23 cellular contexts compared by ENCODE assay signal in the genomic region with DNA sequence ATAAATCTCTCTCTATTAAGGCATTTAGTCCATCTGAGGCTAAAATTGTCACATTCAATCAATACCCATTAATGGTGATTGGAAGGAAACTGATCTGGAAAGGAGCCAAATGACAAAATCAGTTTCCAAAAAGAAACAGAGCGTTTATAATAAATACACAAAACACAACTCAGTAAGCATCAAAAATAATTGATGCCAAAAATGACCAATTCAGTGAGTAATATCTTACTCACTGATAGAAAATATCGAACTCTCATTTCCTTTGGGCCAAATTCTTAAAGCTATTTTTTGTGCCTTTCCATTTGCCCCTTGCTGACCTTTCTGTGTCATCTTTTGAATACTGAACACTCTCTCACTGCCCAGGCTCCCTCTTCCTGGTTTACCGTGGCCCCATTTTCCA. TPM values are rescaled to one million over a fixed set of nuclear protein-coding genes. Genes with fewer than 3 reads are reported as not detected.
DNase-seq lines count a peak whose midpoint lies in the region; ATAC-seq, FAIRE-seq and TF ChIP-seq lines count a peak whose summit lies in the region.
"Had no signal": no experiment of that assay in that cellular context is flagged by ENCODE, and none has a peak within 500 bp of the region (broad histone marks: within the 10 kb centered on the region; RNA-seq: fewer than 3 reads in every experiment).

No MANE protein-coding gene starts in this region.

- H3K4me2 ChIP-seq in GM12878 (ENCODE audit: control insufficient read depth, insufficient read depth) (no peak overlapping the region), hepatocyte (no peak overlapping the region)

- in situ Hi-C loops in GM12878 (cut with MboI), result no loop called here

- DNase-seq in MCF 10A (ENCODE audit: unreplicated experiment), result no peak
- DNase-seq in breast epithelium (ENCODE audit: low spot score in 2 of 2), result no peak
- no peak for DNase-seq in GM12878 (ENCODE audit: low read depth, low spot score)
- DNase-seq in hepatocyte (ENCODE audit: low spot score), result no peak
- DNase-seq in H4 (ENCODE audit: low spot score), result no peak
- no peak for DNase-seq in NCI-H2196 (lab: John Stamatoyannopoulos, UW; ENCODE audit: unreplicated experiment)
- DNase-seq: activated CD4-positive, CD25-positive, alpha-beta regulatory T cell; activated naive CD8-positive, alpha-beta T cell treated with anti-CD3 and anti-CD28 coated beads, Interleukin-2, amount 50 U/mL, for 24 hours; effector CD4-positive, alpha-beta T cell; GF-D8; hippocampal formation; mesendoderm; NCI-H187; NCI-H510A; SIG-M5 had no signal

- CTCF ChIA-PET in MCF 10A (lab: Yijun Ruan, JAX), result no interaction called here
- CTCF ChIA-PET in GM12878 (lab: Yijun Ruan, JAX), result no interaction called here

- no peak for TF ChIP-seq POLR2A in breast epithelium (IDR thresholded peaks at IDR 0.05)
- TF ChIP-seq POLR2A in GM12878 (IDR thresholded peaks at IDR 0.05; ENCODE audit: low read depth, low read length), result no peak

- peak overlapping the region; percentile 7 for H2AFZ ChIP-seq in GM12878 (ENCODE audit: control insufficient read depth, low read depth, low read length)
- H2AFZ ChIP-seq in hepatocyte, result no peak overlapping the region

- H3K9ac ChIP-seq in GM12878 (ENCODE audit: control insufficient read depth, insufficient read depth, low read length), result no peak overlapping the region

- RAD21 ChIA-PET in GM12878 (lab: Charles Lee; ENCODE audit: unreplicated experiment), result no interaction called here

- H3K36me3 ChIP-seq in breast epithelium (no peaks in the 10 kb centered on the region), GM12878 (ENCODE audit: control insufficient read depth in 2 of 2, insufficient read depth in 2 of 2, low read length in 1 of 2) (no peaks in the 10 kb centered on the region), hepatocyte (replicated peaks; ENCODE audit: insufficient read depth, low read depth) (no peaks in the 10 kb centered on the region), urinary bladder (ENCODE audit: insufficient read depth) (no peaks in the 10 kb centered on the region)

- H4K20me1 ChIP-seq in GM12878 (ENCODE audit: control insufficient read depth, insufficient read depth) (no peaks in the 10 kb centered on the region), hepatocyte (ENCODE audit: insufficient read depth, poor library complexity, severe bottlenecking) (no peaks in the 10 kb centered on the region)

- peak overlapping the region; percentile 93 for H3K27ac Mint-ChIP-seq in MCF 10A (ENCODE audit: low read depth, unreplicated experiment)
- H3K27ac Mint-ChIP-seq: activated naive CD8-positive, alpha-beta T cell treated with anti-CD3 and anti-CD28 coated beads, Interleukin-2, amount 50 U/mL, for 24 hours; progenitor cell of endocrine pancreas; T-helper 2 cell treated with Interferon-gamma antibody and Interleukin-4, amounts not matched to agents 5 μg/mL and 100 μg/mL, for 36 hours had no signal

- POLR2A ChIA-PET in MCF 10A (lab: Yijun Ruan, JAX), result interaction anchor here (0.7 kb wide), 1 partner anchor 21 kb away, joined by 3 read pairs; no protein-coding TSS in a partner anchor
- POLR2A ChIA-PET in GM12878 (lab: Charles Lee), result no interaction called here

- no TSS peak for BruUV-seq in MCF 10A (replicated peaks; lab: Mats Ljungman, UMichigan)
- no TSS peak for BruUV-seq in GM12878 (replicated peaks; lab: Mats Ljungman, UMichigan)

- no peak for TF ChIP-seq RAD21 in GM12878 (IDR thresholded peaks at IDR 0.05; ENCODE audit: insufficient read depth, low read depth, low read length)

- no peaks in the 10 kb centered on the region for H3K9me2 ChIP-seq in hepatocyte (replicated peaks; ENCODE audit: insufficient read depth)

- H3K79me2 ChIP-seq in GM12878 (ENCODE audit: control insufficient read depth, insufficient read depth, low read length), result no peaks in the 10 kb centered on the region
- H3K79me2 ChIP-seq in hepatocyte, result no peaks in the 10 kb centered on the region

- H3K4me1 ChIP-seq in breast epithelium (no peaks in the 10 kb centered on the region), GM12878 (ENCODE audit: control insufficient read depth, insufficient read depth, low read length) (no peaks in the 10 kb centered on the region), hepatocyte (ENCODE audit: insufficient read depth) (no peaks in the 10 kb centered on the region), urinary bladder (ENCODE audit: insufficient read depth) (no peaks in the 10 kb centered on the region)

- H3K27me3 ChIP-seq in breast epithelium, result no peaks in the 10 kb centered on the region
- H3K27me3 ChIP-seq in GM12878 (replicated peaks in 1 of 2; ENCODE audit: control insufficient read depth in 2 of 2, insufficient read depth in 2 of 2, low read length in 1 of 2), result no peaks in the 10 kb centered on the region
- H3K27me3 ChIP-seq in hepatocyte, result no peaks in the 10 kb centered on the region

- ATAC-seq in GM12878 (peak; percentile 23), GM21360 (IDR thresholded peaks at IDR 0.05; ENCODE audit: unreplicated experiment) (no peak)
- ATAC-seq: activated naive CD8-positive, alpha-beta T cell treated with anti-CD3 and anti-CD28 coated beads, Interleukin-2, amount 50 U/mL, for 24 hours had no signal

- peaks cover 18% of the 10 kb centered on the region for H3K9me3 Mint-ChIP-seq in MCF 10A (ENCODE audit: unreplicated experiment)

- intact Hi-C loops in MCF 10A (cut with micrococcal nuclease) (no loop called here), breast epithelium (cut with DNase I; ENCODE audit: low total_unique reads) (no loop called here), GM12878 (cut with micrococcal nuclease; ENCODE audit: unreplicated experiment) (no loop called here)

- H3K27ac ChIP-seq in breast epithelium (no peak overlapping the region), GM12878 (ENCODE audit: control insufficient read depth, insufficient read depth) (no peak overlapping the region), hepatocyte (peak overlapping the region; percentile 49), urinary bladder (ENCODE audit: low read depth) (peak overlapping the region; percentile 5)
- H3K27ac ChIP-seq: 22Rv1 had no signal

- peaks cover 0 to 4% of the 10 kb centered on the region in 2 donors for H3K9me3 ChIP-seq in breast epithelium
- no peaks in the 10 kb centered on the region for H3K9me3 ChIP-seq in GM12878 (replicated peaks; ENCODE audit: control insufficient read depth, insufficient read depth, low read length)
- H3K9me3 ChIP-seq in hepatocyte (ENCODE audit: low read depth), result no peaks in the 10 kb centered on the region

- H3K27me3 Mint-ChIP-seq in MCF 10A (ENCODE audit: insufficient read depth, unreplicated experiment), result no peaks in the 10 kb centered on the region
- H3K27me3 Mint-ChIP-seq: activated naive CD8-positive, alpha-beta T cell treated with anti-CD3 and anti-CD28 coated beads, Interleukin-2, amount 50 U/mL, for 24 hours; progenitor cell of endocrine pancreas had no signal

- SMC1A ChIA-PET in GM12878 (lab: Charles Lee; ENCODE audit: uncharacterized antibody, unreplicated experiment), result no interaction called here

- H3K36me3 Mint-ChIP-seq in MCF 10A (ENCODE audit: insufficient read depth, unreplicated experiment), result peaks cover 6% of the 10 kb centered on the region

- H3K4me1 Mint-ChIP-seq in MCF 10A (ENCODE audit: insufficient read depth, unreplicated experiment), result peaks cover 36% of the 10 kb centered on the region

- no peak for TF ChIP-seq EP300 in GM12878 (IDR thresholded peaks at IDR 0.05; ENCODE audit: borderline replicate concordance in 1 of 2, control insufficient read depth in 1 of 2, low read depth in 2 of 2, low read length in 2 of 2)

- H3K4me3 ChIP-seq in breast epithelium, result no peak overlapping the region
- no peak overlapping the region for H3K4me3 ChIP-seq in GM12878
- H3K4me3 ChIP-seq in hepatocyte, result no peak overlapping the region
- H3K4me3 ChIP-seq in urinary bladder (ENCODE audit: low read depth, low read length), result no peak overlapping the region

- no peak for FAIRE-seq in GM12878 (lab: Jason Lieb, UNC)
- FAIRE-seq: D721Med, GM12891, keratinocyte had no signal

- TF ChIP-seq CTCF in MCF 10A (IDR thresholded peaks at IDR 0.05; ENCODE audit: unreplicated experiment), result no peak
- no peak for TF ChIP-seq CTCF in breast epithelium (IDR thresholded peaks at IDR 0.05)
- no peak for TF ChIP-seq CTCF in GM12878 (IDR thresholded peaks at IDR 0.05 in 2 of 3, conservative IDR thresholded peaks at IDR 0.05 in 1 of 3; ENCODE audit: control insufficient read depth in 2 of 3, extremely low read depth in 1 of 3, insufficient read depth in 1 of 3, low read depth in 3 of 3, low read length in 3 of 3)
- TF ChIP-seq CTCF in hepatocyte (IDR thresholded peaks at IDR 0.05; ENCODE audit: poor library complexity), result no peak

- H3K4me3 Mint-ChIP-seq in MCF 10A (ENCODE audit: unreplicated experiment), result no peak overlapping the region
- H3K4me3 Mint-ChIP-seq: activated naive CD8-positive, alpha-beta T cell treated with anti-CD3 and anti-CD28 coated beads, Interleukin-2, amount 50 U/mL, for 24 hours; T-helper 2 cell treated with Interferon-gamma antibody and Interleukin-4, amounts not matched to agents 5 μg/mL and 100 μg/mL, for 36 hours had no signal

- 0% methylated on average over 3 of the region's 3 CpGs for WGBS in GM12878 (ENCODE audit: insufficient coverage, insufficient replicate concordance, low lambda C conversion rate, missing lambda C conversion rate)
- 93% methylated on average over 3 of the region's 3 CpGs for WGBS in hepatocyte (ENCODE audit: low lambda C conversion rate, missing lambda C conversion rate)
- 75% methylated on average over 3 of the region's 3 CpGs for WGBS in urinary bladder

TF ChIP-seq in GM12878, 131 proteins besides CTCF, POLR2A, EP300 and RAD21 (continues in another document):
- no peak for TF ChIP-seq JUNB (IDR thresholded peaks at IDR 0.05)

RNA-seq across cellular contexts. Expression of gene ATP2B1, which starts 22.4 kb away (rescaled TPM):
- 221 and 281 TPM in 2 replicates for total RNA-seq in MCF 10A (2022)
- 10 to 100 TPM; 40.3 to 76.8 (median 54.6) TPM for total RNA-seq in breast epithelium
- 216 and 232 TPM in 2 replicates for total RNA-seq in GM12878 (2013; cell fraction: nucleolus; rRNA removed)
- total RNA-seq in GM12878 (2014; rRNA removed), result 46.0 and 56.0 TPM in 2 replicates
- total RNA-seq in GM12878 (2014; rRNA removed; fragmentation: Illumina TruSeq; extraction: Trizol), result 67.8 TPM in 2 replicates
- 51.1 and 54.9 TPM in 2 replicates for total RNA-seq in GM12878 (2021)
- 9.9 TPM for polyA plus RNA-seq in GM12878 (2011; ENCODE audit: low read depth)
- polyA plus RNA-seq in GM12878 (2011; rRNA removed), result 27.1 and 39.4 TPM in 2 replicates
- 11.5 and 16.7 TPM in 2 replicates for polyA plus RNA-seq in GM12878 (2011; cell fraction: cytosol; rRNA removed)
- 37.7 and 38.4 TPM in 2 replicates for polyA plus RNA-seq in GM12878 (2011; cell fraction: nucleus; rRNA removed)
- polyA plus RNA-seq in GM12878 (2012), result 20.4 and 23.0 TPM in 2 replicates
- 51.0 and 74.4 TPM in 2 replicates for polyA plus RNA-seq in GM12878 (2014; fragmentation: Illumina TruSeq; extraction: Trizol)
- polyA plus RNA-seq in GM12878 (2014; fragmentation: Nextera tagmentation; extraction: Ambion mirVana), result 10 to 100 TPM; 15.9 to 18.6 TPM
- 22.9 and 29.1 TPM in 2 replicates for polyA plus RNA-seq in GM12878 (2014; rRNA removed)
- 10 to 100 TPM; 53.0 to 62.2 TPM for polyA plus RNA-seq in GM12878 (2016; fragmentation: Nextera tagmentation; extraction: Ambion mirVana)
- 30.6 and 40.5 TPM in 2 replicates for polyA minus RNA-seq in GM12878 (2011; rRNA and poly(A)+ RNA removed)
- 14.3 and 17.3 TPM in 2 replicates for polyA minus RNA-seq in GM12878 (2011; cell fraction: cytosol; rRNA and poly(A)+ RNA removed)
- 48.6 and 86.0 TPM in 2 replicates for polyA minus RNA-seq in GM12878 (2011; cell fraction: nucleus; rRNA and poly(A)+ RNA removed)
- 67.2 and 71.4 TPM in 2 replicates for total RNA-seq in hepatocyte
- 52.2 and 67.1 TPM in 2 replicates for polyA plus RNA-seq in hepatocyte
- 183 TPM for total RNA-seq in urinary bladder
- polyA plus RNA-seq in urinary bladder, result 13.3 TPM
- 23.2 and 28.7 TPM in 2 replicates for total RNA-seq in H4 (2014; rRNA removed; shearing (Covaris generic))

Comparison
In these comparisons a context has a peak if more than half of its experiments do, and no peak if none do; other contexts are left out.
1. H3K27ac ChIP-seq: peak in hepatocyte (single experiment) and urinary bladder (single experiment); none in breast epithelium (0 of 2) and GM12878 (single experiment).